ENCODE assay signal across 21 cellular contexts in genomic region chr6:111121789-111122350, GRCh38. TPM values are rescaled to one million over a fixed set of nuclear protein-coding genes. Genes with fewer than 3 reads are reported as not detected.
DNase-seq lines count a peak whose midpoint lies in the region; ATAC-seq and TF ChIP-seq lines count a peak whose summit lies in the region.
"Had no signal": no experiment of that assay in that cellular context is flagged by ENCODE, and none has a peak within 500 bp of the region (broad histone marks: within the 10 kb centered on the region; RNA-seq: fewer than 3 reads in every experiment).

No MANE protein-coding gene starts in this region.

- H3K4me1 ChIP-seq in naive thymus-derived CD4-positive, alpha-beta T cell (ENCODE audit: control insufficient read depth in 2 of 2, insufficient read depth in 2 of 2, low read length in 2 of 2): peaks cover 8 to 12% of the 10 kb centered on the region in 2 donors
- no peaks in the 10 kb centered on the region for H3K4me1 ChIP-seq in MM.1S (ENCODE audit: low read length)

- no peaks in the 10 kb centered on the region for H3K36me3 ChIP-seq in naive thymus-derived CD4-positive, alpha-beta T cell (ENCODE audit: control insufficient read depth in 2 of 3, insufficient read depth in 3 of 3, low read length in 3 of 3)
- H3K36me3 ChIP-seq in MM.1S (replicated peaks; ENCODE audit: insufficient read depth, low read length): no peaks in the 10 kb centered on the region

- H2AFZ ChIP-seq in MM.1S (ENCODE audit: low read length): no peak overlapping the region

- no peaks in the 10 kb centered on the region for H3K9me3 ChIP-seq in naive thymus-derived CD4-positive, alpha-beta T cell (ENCODE audit: control insufficient read depth in 2 of 3, low read length in 3 of 3)
- H3K9me3 ChIP-seq in MM.1S (replicated peaks; ENCODE audit: insufficient read depth, low read length): no peaks in the 10 kb centered on the region

- H3K27ac ChIP-seq in naive thymus-derived CD4-positive, alpha-beta T cell (ENCODE audit: low read depth, low read length): no peak overlapping the region
- no peak overlapping the region for H3K27ac ChIP-seq in MM.1S (ENCODE audit: low read length)
- H3K27ac ChIP-seq: RWPE1 had no signal

- POLR2A ChIA-PET in naive thymus-derived CD4-positive, alpha-beta T cell (lab: Charles Lee): interaction anchor here (1.1 kb wide), 1 partner anchor 35 kb away, joined by 3 read pairs; the partner anchor contains the start of gene SLC16A10

- H3K36me3 Mint-ChIP-seq in activated naive CD8-positive, alpha-beta T cell: peaks cover 2% of the 10 kb centered on the region
- peaks cover 0 to 19% (median 5%) of the 10 kb centered on the region in 5 donors for H3K36me3 Mint-ChIP-seq in naive thymus-derived CD4-positive, alpha-beta T cell
- H3K36me3 Mint-ChIP-seq: CD4-positive, alpha-beta memory T cell had no signal

- H3K9me2 ChIP-seq in MM.1S (replicated peaks; ENCODE audit: insufficient read depth, low read length): no peaks in the 10 kb centered on the region

- H3F3A ChIP-seq in MM.1S (ENCODE audit: insufficient read depth, low read length): no peaks in the 10 kb centered on the region

- peaks cover 24% of the 10 kb centered on the region for H3K4me1 Mint-ChIP-seq in activated naive CD8-positive, alpha-beta T cell (ENCODE audit: low read depth)
- peaks cover 12 to 55% (median 22%) of the 10 kb centered on the region in 7 donors for H3K4me1 Mint-ChIP-seq in naive thymus-derived CD4-positive, alpha-beta T cell

- no peaks in the 10 kb centered on the region for H3K79me2 ChIP-seq in MM.1S (ENCODE audit: low read length)

- H3K27ac Mint-ChIP-seq in activated naive CD8-positive, alpha-beta T cell: peak overlapping the region; percentile 56
- H3K27ac Mint-ChIP-seq in naive thymus-derived CD4-positive, alpha-beta T cell: peak overlapping the region in 8 of 9 donors; percentile 59 to 91 (median 78)
- H3K27ac Mint-ChIP-seq: HFFc6 had no signal

- H3K27me3 ChIP-seq in naive thymus-derived CD4-positive, alpha-beta T cell (ENCODE audit: control insufficient read depth in 2 of 2, insufficient read depth in 2 of 2, low read length in 2 of 2): no peaks in the 10 kb centered on the region
- H3K27me3 ChIP-seq in MM.1S (replicated peaks; ENCODE audit: insufficient read depth, low read length): no peaks in the 10 kb centered on the region

- no peak overlapping the region for H3K9ac ChIP-seq in MM.1S (ENCODE audit: low read length)

- H3K4me3 Mint-ChIP-seq in activated naive CD8-positive, alpha-beta T cell: no peak overlapping the region
- H3K4me3 Mint-ChIP-seq in naive thymus-derived CD4-positive, alpha-beta T cell: peak overlapping the region in 4 of 10 donors; percentile 39 to 58 (median 56)
- H3K4me3 Mint-ChIP-seq: HFFc6 had no signal

- H3K4me3 ChIP-seq in naive thymus-derived CD4-positive, alpha-beta T cell (ENCODE audit: low read length): no peak overlapping the region
- no peak overlapping the region for H3K4me3 ChIP-seq in MM.1S (ENCODE audit: low read length)

- CTCF ChIA-PET in naive thymus-derived CD4-positive, alpha-beta T cell (lab: Charles Lee): no interaction called here

- intact Hi-C loops in naive thymus-derived CD4-positive, alpha-beta T cell (cut with micrococcal nuclease): loop anchor here in 1 of 2 donors (2.0 kb wide), 1 partner anchor 13 kb away; no protein-coding TSS in a partner anchor

- no peak for DNase-seq in naive thymus-derived CD4-positive, alpha-beta T cell
- no peak for DNase-seq in stimulated activated naive CD8-positive, alpha-beta T cell treated with anti-CD3 and anti-CD28 coated beads, Interleukin-15, Interleukin-2, amounts not matched to agents 100 U/mL and 50 U/mL, for 24 hours
- DNase-seq in NCI-H82 (lab: John Stamatoyannopoulos, UW): no peak
- DNase-seq in activated effector memory CD4-positive, alpha-beta T cell treated with anti-CD3 and anti-CD28 coated beads, Interleukin-2, amount 50 U/mL, for 16 hours: no peak
- DNase-seq in MM.1S: no peak
- DNase-seq: ACHN; AML-193; CD4-positive, alpha-beta memory T cell; DND-41; HFFc6; KG1; NCI-H1105 treated with DMSO at 0.1 percent for 48 hours; NCI-H1694 treated with DMSO at 0.1 percent for 48 hours; NCI-H446; NCI-H69; OCI-M1 had no signal

- TF ChIP-seq CTCF in MM.1S (IDR thresholded peaks at IDR 0.05; ENCODE audit: low read length): no peak

- no peak overlapping the region for H3K4me2 ChIP-seq in MM.1S (ENCODE audit: low read depth, low read length)

- ATAC-seq in GM18867 (IDR thresholded peaks at IDR 0.05; ENCODE audit: unreplicated experiment) (peak; percentile 3), GM21367 (IDR thresholded peaks at IDR 0.05; ENCODE audit: unreplicated experiment) (no peak)
- no peak for ATAC-seq in naive thymus-derived CD4-positive, alpha-beta T cell
- ATAC-seq in stimulated activated naive CD8-positive, alpha-beta T cell treated with anti-CD3 and anti-CD28 coated beads, Interleukin-15, Interleukin-2, amounts not matched to agents 100 U/mL and 50 U/mL, for 24 hours: peak; percentile 24
- ATAC-seq: HepG2 had no signal

- no peaks in the 10 kb centered on the region for H3K27me3 Mint-ChIP-seq in activated naive CD8-positive, alpha-beta T cell
- H3K27me3 Mint-ChIP-seq in naive thymus-derived CD4-positive, alpha-beta T cell: no peaks in the 10 kb centered on the region
- H3K27me3 Mint-ChIP-seq: CD4-positive, alpha-beta memory T cell had no signal

- H3K9me3 Mint-ChIP-seq in activated naive CD8-positive, alpha-beta T cell (ENCODE audit: low read depth): no peaks in the 10 kb centered on the region
- H3K9me3 Mint-ChIP-seq in naive thymus-derived CD4-positive, alpha-beta T cell: peaks cover 0 to 3% (median 0%) of the 10 kb centered on the region in 11 donors
- H3K9me3 Mint-ChIP-seq: HFFc6 had no signal

- no peaks in the 10 kb centered on the region for H4K20me1 ChIP-seq in MM.1S (ENCODE audit: insufficient read depth, low read length)

RNA-seq across cellular contexts. Expression of gene SLC16A10, which starts 34.6 kb away (rescaled TPM):
- total RNA-seq in naive thymus-derived CD4-positive, alpha-beta T cell: 10 to 100 TPM in 3 of 5 experiments, 1 to 10 TPM in 2; 1.6 to 27.7 (median 16.7) TPM
- 10 to 100 TPM; 10.6 to 22.6 TPM for polyA plus RNA-seq in naive thymus-derived CD4-positive, alpha-beta T cell
- total RNA-seq: HFFc6 had no signal

Comparison
In these comparisons a context has a peak if more than half of its experiments do, and no peak if none do; other contexts are left out.
1. ATAC-seq: peak in GM18867 (single experiment) and stimulated activated naive CD8-positive, alpha-beta T cell treated with anti-CD3 and anti-CD28 coated beads, Interleukin-15, Interleukin-2, amounts not matched to agents 100 U/mL and 50 U/mL, for 24 hours (single experiment); none in naive thymus-derived CD4-positive, alpha-beta T cell (single experiment) and GM21367 (single experiment).